Comparison of ENCODE assay signal across 1 cellular context in the genomic region with DNA sequence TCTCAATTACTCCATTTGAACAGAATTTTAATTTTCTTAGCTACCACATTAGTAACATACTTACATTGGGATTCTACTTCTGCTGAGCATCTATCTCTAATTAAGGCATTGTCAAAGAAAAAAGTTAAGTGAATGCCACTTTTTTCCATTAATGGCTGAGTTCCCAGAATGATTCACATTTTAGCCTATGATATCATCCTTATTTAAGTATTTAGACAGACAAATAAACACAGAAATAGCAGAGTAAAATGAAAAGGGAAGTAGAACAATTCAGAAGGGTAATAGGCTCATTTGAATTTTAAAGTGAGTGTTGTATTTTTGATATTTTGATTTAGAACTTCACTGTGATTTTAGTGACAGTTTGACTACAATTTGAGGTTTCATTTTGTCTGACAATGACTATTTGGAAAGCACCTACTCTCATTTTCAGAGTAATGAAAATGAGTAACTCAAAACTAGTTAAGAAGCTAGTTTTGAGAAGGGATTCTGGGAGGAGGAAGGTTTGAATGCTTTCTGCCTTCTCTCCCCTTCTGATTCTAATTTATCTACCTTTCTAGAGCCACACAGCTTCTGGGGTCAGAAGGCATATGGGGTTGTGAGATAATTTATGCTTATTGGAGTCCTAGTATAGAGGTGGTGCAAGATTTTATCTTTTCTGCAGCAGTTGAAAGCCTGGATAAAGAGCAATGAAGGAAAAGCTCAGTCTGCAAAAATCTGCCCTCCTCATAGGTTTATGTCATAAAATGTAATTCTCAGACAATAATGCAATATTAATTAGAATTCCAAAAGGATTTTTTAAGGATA.
TF ChIP-seq lines count a peak whose summit lies in the region.

No MANE protein-coding gene starts in this region.

TF ChIP-seq in GM12878, 131 proteins besides CTCF, POLR2A, EP300 and RAD21 (continued from another document and continues in another):
- TF ChIP-seq, protein P1, sequence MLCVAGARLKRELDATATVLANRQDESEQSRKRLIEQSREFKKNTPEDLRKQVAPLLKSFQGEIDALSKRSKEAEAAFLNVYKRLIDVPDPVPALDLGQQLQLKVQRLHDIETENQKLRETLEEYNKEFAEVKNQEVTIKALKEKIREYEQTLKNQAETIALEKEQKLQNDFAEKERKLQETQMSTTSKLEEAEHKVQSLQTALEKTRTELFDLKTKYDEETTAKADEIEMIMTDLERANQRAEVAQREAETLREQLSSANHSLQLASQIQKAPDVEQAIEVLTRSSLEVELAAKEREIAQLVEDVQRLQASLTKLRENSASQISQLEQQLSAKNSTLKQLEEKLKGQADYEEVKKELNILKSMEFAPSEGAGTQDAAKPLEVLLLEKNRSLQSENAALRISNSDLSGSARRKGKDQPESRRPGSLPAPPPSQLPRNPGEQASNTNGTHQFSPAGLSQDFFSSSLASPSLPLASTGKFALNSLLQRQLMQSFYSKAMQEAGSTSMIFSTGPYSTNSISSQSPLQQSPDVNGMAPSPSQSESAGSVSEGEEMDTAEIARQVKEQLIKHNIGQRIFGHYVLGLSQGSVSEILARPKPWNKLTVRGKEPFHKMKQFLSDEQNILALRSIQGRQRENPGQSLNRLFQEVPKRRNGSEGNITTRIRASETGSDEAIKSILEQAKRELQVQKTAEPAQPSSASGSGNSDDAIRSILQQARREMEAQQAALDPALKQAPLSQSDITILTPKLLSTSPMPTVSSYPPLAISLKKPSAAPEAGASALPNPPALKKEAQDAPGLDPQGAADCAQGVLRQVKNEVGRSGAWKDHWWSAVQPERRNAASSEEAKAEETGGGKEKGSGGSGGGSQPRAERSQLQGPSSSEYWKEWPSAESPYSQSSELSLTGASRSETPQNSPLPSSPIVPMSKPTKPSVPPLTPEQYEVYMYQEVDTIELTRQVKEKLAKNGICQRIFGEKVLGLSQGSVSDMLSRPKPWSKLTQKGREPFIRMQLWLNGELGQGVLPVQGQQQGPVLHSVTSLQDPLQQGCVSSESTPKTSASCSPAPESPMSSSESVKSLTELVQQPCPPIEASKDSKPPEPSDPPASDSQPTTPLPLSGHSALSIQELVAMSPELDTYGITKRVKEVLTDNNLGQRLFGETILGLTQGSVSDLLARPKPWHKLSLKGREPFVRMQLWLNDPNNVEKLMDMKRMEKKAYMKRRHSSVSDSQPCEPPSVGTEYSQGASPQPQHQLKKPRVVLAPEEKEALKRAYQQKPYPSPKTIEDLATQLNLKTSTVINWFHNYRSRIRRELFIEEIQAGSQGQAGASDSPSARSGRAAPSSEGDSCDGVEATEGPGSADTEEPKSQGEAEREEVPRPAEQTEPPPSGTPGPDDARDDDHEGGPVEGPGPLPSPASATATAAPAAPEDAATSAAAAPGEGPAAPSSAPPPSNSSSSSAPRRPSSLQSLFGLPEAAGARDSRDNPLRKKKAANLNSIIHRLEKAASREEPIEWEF (IDR thresholded peaks at IDR 0.05; ENCODE audit: insufficient replicate concordance, low read depth, low read length) = peak; percentile 14
- TF ChIP-seq NR2C2 (IDR thresholded peaks at IDR 0.05; ENCODE audit: borderline replicate concordance, control insufficient read depth, insufficient read length, low read depth) (no peak), SREBF1 (IDR thresholded peaks at IDR 0.05; ENCODE audit: low read length) (no peak; the same call in 1 of the 2 replicates), CEBPB (IDR thresholded peaks at IDR 0.05; ENCODE audit: borderline replicate concordance in 1 of 2, low read depth in 2 of 2, low read length in 2 of 2) (peak in 1 of 2 experiments; percentile 63; a peak in 1 of 4 replicates), RBBP5 (conservative IDR thresholded peaks at IDR 0.05) (no peak), NFIC (IDR thresholded peaks at IDR 0.05; ENCODE audit: low read depth, low read length) (peak; percentile 97), SP1 (IDR thresholded peaks at IDR 0.05; ENCODE audit: low read depth, low read length) (no peak), SMC3 (IDR thresholded peaks at IDR 0.05; ENCODE audit: borderline replicate concordance, low read length) (no peak), STAT3 (IDR thresholded peaks at IDR 0.05; ENCODE audit: low read depth, low read length) (0 out of 2 replicates have a peak, but pooled peaks have one; percentile 59), NR2C1 (IDR thresholded peaks at IDR 0.05) (no peak), PML (IDR thresholded peaks at IDR 0.05; ENCODE audit: low read length) (0 out of 2 replicates have a peak, but pooled peaks have one; percentile 34), FOXM1 (IDR thresholded peaks at IDR 0.05; ENCODE audit: low read depth, low read length) (peak; percentile 83; the same call in 1 of the 2 replicates), SPI1 (IDR thresholded peaks at IDR 0.05; ENCODE audit: borderline replicate concordance, insufficient read depth, low read depth, low read length) (no peak), TCF12 (IDR thresholded peaks at IDR 0.05; ENCODE audit: low read depth, low read length) (no peak), YY1 (IDR thresholded peaks at IDR 0.05; ENCODE audit: low read depth, low read length) (no peak), HDAC6 (IDR thresholded peaks at IDR 0.05; ENCODE audit: unreplicated experiment) (no peak), FOXK2 (IDR thresholded peaks at IDR 0.05) (no peak), SREBF2 (IDR thresholded peaks at IDR 0.05; ENCODE audit: low read length) (no peak), POU2F2 (IDR thresholded peaks at IDR 0.05; ENCODE audit: borderline replicate concordance, low read depth, low read length) (peak; percentile 49; the same call in 1 of the 3 replicates), CREB1 (IDR thresholded peaks at IDR 0.05; ENCODE audit: low read depth) (no peak), BMI1 (IDR thresholded peaks at IDR 0.05; ENCODE audit: borderline replicate concordance) (peak; percentile 56; the same call in 1 of the 2 replicates), RFX5 (IDR thresholded peaks at IDR 0.05; ENCODE audit: low read depth, low read length) (no peak), TCF7 (IDR thresholded peaks at IDR 0.05; ENCODE audit: borderline replicate concordance) (peak; percentile 60; the same call in 1 of the 2 replicates), MEF2B (IDR thresholded peaks at IDR 0.05; ENCODE audit: partially characterized antibody, poor library complexity, severe bottlenecking) (peak; percentile 79), CBX3 (IDR thresholded peaks at IDR 0.05; ENCODE audit: borderline replicate concordance, low read depth) (no peak), CBFB (IDR thresholded peaks at IDR 0.05; ENCODE audit: low read depth) (peak; percentile 50; the same call in 1 of the 2 replicates), NFYA (IDR thresholded peaks at IDR 0.05; ENCODE audit: borderline replicate concordance, low read depth, low read length) (no peak), HCFC1 (IDR thresholded peaks at IDR 0.05; ENCODE audit: low read length) (no peak), BHLHE40 (IDR thresholded peaks at IDR 0.05; ENCODE audit: borderline replicate concordance in 1 of 2, low read depth in 2 of 2, low read length in 1 of 2) (no peak; a peak in 1 of 4 replicates), GABPA (IDR thresholded peaks at IDR 0.05; ENCODE audit: low read depth) (peak; percentile 56; the same call in 1 of the 2 replicates), SIN3A (IDR thresholded peaks at IDR 0.05; ENCODE audit: low read depth, low read length) (no peak), IRF4 (IDR thresholded peaks at IDR 0.05; ENCODE audit: low read depth, low read length) (peak; percentile 84; the same call in 1 of the 2 replicates), FOS (IDR thresholded peaks at IDR 0.05; ENCODE audit: borderline replicate concordance, extremely low read depth, insufficient read length) (no peak)
- TF ChIP-seq, protein P2, sequence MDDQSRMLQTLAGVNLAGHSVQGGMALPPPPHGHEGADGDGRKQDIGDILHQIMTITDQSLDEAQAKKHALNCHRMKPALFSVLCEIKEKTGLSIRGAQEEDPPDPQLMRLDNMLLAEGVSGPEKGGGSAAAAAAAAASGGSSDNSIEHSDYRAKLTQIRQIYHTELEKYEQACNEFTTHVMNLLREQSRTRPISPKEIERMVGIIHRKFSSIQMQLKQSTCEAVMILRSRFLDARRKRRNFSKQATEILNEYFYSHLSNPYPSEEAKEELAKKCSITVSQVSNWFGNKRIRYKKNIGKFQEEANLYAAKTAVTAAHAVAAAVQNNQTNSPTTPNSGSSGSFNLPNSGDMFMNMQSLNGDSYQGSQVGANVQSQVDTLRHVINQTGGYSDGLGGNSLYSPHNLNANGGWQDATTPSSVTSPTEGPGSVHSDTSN (IDR thresholded peaks at IDR 0.05; ENCODE audit: insufficient replicate concordance, low read depth, low read length) = peak; percentile 12
- TF ChIP-seq, protein P3, sequence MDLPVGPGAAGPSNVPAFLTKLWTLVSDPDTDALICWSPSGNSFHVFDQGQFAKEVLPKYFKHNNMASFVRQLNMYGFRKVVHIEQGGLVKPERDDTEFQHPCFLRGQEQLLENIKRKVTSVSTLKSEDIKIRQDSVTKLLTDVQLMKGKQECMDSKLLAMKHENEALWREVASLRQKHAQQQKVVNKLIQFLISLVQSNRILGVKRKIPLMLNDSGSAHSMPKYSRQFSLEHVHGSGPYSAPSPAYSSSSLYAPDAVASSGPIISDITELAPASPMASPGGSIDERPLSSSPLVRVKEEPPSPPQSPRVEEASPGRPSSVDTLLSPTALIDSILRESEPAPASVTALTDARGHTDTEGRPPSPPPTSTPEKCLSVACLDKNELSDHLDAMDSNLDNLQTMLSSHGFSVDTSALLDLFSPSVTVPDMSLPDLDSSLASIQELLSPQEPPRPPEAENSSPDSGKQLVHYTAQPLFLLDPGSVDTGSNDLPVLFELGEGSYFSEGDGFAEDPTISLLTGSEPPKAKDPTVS (IDR thresholded peaks at IDR 0.05; ENCODE audit: low read depth, low read length) = no peak
- TF ChIP-seq, protein P4, sequence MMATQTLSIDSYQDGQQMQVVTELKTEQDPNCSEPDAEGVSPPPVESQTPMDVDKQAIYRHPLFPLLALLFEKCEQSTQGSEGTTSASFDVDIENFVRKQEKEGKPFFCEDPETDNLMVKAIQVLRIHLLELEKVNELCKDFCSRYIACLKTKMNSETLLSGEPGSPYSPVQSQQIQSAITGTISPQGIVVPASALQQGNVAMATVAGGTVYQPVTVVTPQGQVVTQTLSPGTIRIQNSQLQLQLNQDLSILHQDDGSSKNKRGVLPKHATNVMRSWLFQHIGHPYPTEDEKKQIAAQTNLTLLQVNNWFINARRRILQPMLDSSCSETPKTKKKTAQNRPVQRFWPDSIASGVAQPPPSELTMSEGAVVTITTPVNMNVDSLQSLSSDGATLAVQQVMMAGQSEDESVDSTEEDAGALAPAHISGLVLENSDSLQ (IDR thresholded peaks at IDR 0.05) = peak; percentile 76
- TF ChIP-seq, protein P5, sequence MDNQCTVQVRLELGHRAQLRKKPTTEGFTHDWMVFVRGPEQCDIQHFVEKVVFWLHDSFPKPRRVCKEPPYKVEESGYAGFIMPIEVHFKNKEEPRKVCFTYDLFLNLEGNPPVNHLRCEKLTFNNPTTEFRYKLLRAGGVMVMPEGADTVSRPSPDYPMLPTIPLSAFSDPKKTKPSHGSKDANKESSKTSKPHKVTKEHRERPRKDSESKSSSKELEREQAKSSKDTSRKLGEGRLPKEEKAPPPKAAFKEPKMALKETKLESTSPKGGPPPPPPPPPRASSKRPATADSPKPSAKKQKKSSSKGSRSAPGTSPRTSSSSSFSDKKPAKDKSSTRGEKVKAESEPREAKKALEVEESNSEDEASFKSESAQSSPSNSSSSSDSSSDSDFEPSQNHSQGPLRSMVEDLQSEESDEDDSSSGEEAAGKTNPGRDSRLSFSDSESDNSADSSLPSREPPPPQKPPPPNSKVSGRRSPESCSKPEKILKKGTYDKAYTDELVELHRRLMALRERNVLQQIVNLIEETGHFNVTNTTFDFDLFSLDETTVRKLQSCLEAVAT (IDR thresholded peaks at IDR 0.05) = no peak
- TF ChIP-seq, protein P6, sequence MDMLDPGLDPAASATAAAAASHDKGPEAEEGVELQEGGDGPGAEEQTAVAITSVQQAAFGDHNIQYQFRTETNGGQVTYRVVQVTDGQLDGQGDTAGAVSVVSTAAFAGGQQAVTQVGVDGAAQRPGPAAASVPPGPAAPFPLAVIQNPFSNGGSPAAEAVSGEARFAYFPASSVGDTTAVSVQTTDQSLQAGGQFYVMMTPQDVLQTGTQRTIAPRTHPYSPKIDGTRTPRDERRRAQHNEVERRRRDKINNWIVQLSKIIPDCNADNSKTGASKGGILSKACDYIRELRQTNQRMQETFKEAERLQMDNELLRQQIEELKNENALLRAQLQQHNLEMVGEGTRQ (IDR thresholded peaks at IDR 0.05; ENCODE audit: borderline replicate concordance, low read depth, low read length) = no peak
- TF ChIP-seq, protein P7, sequence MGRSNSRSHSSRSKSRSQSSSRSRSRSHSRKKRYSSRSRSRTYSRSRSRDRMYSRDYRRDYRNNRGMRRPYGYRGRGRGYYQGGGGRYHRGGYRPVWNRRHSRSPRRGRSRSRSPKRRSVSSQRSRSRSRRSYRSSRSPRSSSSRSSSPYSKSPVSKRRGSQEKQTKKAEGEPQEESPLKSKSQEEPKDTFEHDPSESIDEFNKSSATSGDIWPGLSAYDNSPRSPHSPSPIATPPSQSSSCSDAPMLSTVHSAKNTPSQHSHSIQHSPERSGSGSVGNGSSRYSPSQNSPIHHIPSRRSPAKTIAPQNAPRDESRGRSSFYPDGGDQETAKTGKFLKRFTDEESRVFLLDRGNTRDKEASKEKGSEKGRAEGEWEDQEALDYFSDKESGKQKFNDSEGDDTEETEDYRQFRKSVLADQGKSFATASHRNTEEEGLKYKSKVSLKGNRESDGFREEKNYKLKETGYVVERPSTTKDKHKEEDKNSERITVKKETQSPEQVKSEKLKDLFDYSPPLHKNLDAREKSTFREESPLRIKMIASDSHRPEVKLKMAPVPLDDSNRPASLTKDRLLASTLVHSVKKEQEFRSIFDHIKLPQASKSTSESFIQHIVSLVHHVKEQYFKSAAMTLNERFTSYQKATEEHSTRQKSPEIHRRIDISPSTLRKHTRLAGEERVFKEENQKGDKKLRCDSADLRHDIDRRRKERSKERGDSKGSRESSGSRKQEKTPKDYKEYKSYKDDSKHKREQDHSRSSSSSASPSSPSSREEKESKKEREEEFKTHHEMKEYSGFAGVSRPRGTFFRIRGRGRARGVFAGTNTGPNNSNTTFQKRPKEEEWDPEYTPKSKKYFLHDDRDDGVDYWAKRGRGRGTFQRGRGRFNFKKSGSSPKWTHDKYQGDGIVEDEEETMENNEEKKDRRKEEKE (IDR thresholded peaks at IDR 0.05) = no peak
- TF ChIP-seq, protein P8, sequence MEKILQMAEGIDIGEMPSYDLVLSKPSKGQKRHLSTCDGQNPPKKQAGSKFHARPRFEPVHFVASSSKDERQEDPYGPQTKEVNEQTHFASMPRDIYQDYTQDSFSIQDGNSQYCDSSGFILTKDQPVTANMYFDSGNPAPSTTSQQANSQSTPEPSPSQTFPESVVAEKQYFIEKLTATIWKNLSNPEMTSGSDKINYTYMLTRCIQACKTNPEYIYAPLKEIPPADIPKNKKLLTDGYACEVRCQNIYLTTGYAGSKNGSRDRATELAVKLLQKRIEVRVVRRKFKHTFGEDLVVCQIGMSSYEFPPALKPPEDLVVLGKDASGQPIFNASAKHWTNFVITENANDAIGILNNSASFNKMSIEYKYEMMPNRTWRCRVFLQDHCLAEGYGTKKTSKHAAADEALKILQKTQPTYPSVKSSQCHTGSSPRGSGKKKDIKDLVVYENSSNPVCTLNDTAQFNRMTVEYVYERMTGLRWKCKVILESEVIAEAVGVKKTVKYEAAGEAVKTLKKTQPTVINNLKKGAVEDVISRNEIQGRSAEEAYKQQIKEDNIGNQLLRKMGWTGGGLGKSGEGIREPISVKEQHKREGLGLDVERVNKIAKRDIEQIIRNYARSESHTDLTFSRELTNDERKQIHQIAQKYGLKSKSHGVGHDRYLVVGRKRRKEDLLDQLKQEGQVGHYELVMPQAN (conservative IDR thresholded peaks at IDR 0.05) = no peak
